8 cellular contexts compared by ENCODE assay signal in genomic region chr10:112446855-112447691, GRCh38. TPM values are rescaled to one million over a fixed set of nuclear protein-coding genes. Genes with fewer than 3 reads are reported as not detected.
DNase-seq lines count a peak whose midpoint lies in the region; ATAC-seq lines count a peak whose summit lies in the region.

VTI1A (plus strand) TSS chr10:112447215; CDS start chr10:112447374, 159 bp downstream.
ZDHHC6 (minus strand) TSS chr10:112446914; CDS start chr10:112445436, 1,478 bp downstream.

- no peaks in the 10 kb centered on the region for H3K9me3 Mint-ChIP-seq in CD4-positive, alpha-beta memory T cell
- no peaks in the 10 kb centered on the region for H3K9me3 Mint-ChIP-seq in memory B cell

- no peaks in the 10 kb centered on the region for H3K27me3 ChIP-seq in CD4-positive, alpha-beta memory T cell (ENCODE audit: insufficient read depth, low read length)
- H3K27me3 ChIP-seq in effector memory CD4-positive, alpha-beta T cell (replicated peaks; ENCODE audit: control insufficient read depth, insufficient read depth, low read length, poor library complexity, severe bottlenecking) = no peaks in the 10 kb centered on the region

- intact Hi-C loops in CD4-positive, alpha-beta memory T cell (cut with micrococcal nuclease) = loop anchor here (1.0 to 5.0 kb wide), 2 partner anchors 70 to 264 kb away; partner anchors contain the start of gene GPAM

- H3K27ac ChIP-seq in CD4-positive, alpha-beta memory T cell (ENCODE audit: low read depth, low read length) = peak within 1 kb of the TSS; percentile 86
- peak within 1 kb of the TSS; percentile 91 for H3K27ac ChIP-seq in effector memory CD4-positive, alpha-beta T cell (ENCODE audit: insufficient read depth, low read length, poor library complexity, severe bottlenecking)

- H3K27ac Mint-ChIP-seq in CD4-positive, alpha-beta memory T cell = peak within 1 kb of the TSS; percentile 81 to 99 (median 97)
- H3K27ac Mint-ChIP-seq in memory B cell = peak within 1 kb of the TSS; percentile 98

- H3K9me3 ChIP-seq in CD4-positive, alpha-beta memory T cell (ENCODE audit: control insufficient read depth in 1 of 2, low read length in 2 of 2) = no peaks in the 10 kb centered on the region
- H3K9me3 ChIP-seq in effector memory CD4-positive, alpha-beta T cell (ENCODE audit: control insufficient read depth, low read length) = no peaks in the 10 kb centered on the region

- peaks cover 25 to 55% of the 10 kb centered on the region in 2 donors for H3K36me3 Mint-ChIP-seq in CD4-positive, alpha-beta memory T cell
- H3K36me3 Mint-ChIP-seq in memory B cell = peaks cover 5% of the 10 kb centered on the region

- POLR2A ChIA-PET in CD4-positive, alpha-beta memory T cell (lab: Charles Lee; ENCODE audit: partially characterized antibody) = interaction anchor here (0.8 to 2.6 kb wide), 17 partner anchors 10 to 1234 kb away, joined by 3 to 33 read pairs (median 3); partner anchors contain the start of genes ACSL5 and GPAM

- peak within 1 kb of the TSS; percentile 90 to 100 (median 94) for H3K4me3 Mint-ChIP-seq in CD4-positive, alpha-beta memory T cell
- H3K4me3 Mint-ChIP-seq in memory B cell = peak within 1 kb of the TSS; percentile 97

- DNase-seq in CD4-positive, alpha-beta memory T cell = peak; percentile 84 to 87 (median 86)
- DNase-seq in NCI-H82 treated with DMSO at 0.1 percent for 48 hours (lab: John Stamatoyannopoulos, UW; ENCODE audit: unreplicated experiment) (peak; percentile 28), memory B cell (ENCODE audit: low spot score in 2 of 2) (peak; percentile 83 to 86)
- DNase-seq in activated CD8-positive, alpha-beta memory T cell treated with anti-CD3 and anti-CD28 coated beads for 24 hours = peak; percentile 94
- peak; percentile 65 to 78 (median 70) for DNase-seq in effector memory CD4-positive, alpha-beta T cell
- DNase-seq in stimulated activated CD8-positive, alpha-beta memory T cell treated with anti-CD3 and anti-CD28 coated beads, Interleukin-12 subunit alpha, Interleukin-12 subunit beta, amount 100 ng/mL, for 4 hours (ENCODE audit: low read depth) = peak; percentile 69

- peak; percentile 96 for ATAC-seq in GM19372 (IDR thresholded peaks at IDR 0.05; ENCODE audit: low read depth, unreplicated experiment)
- peak; percentile 85 for ATAC-seq in HG03558 (IDR thresholded peaks at IDR 0.05; ENCODE audit: extremely low read depth, unreplicated experiment)
- ATAC-seq in memory B cell (ENCODE audit: low read depth) = peak; percentile 92

- CTCF ChIA-PET in CD4-positive, alpha-beta memory T cell (lab: Charles Lee; ENCODE audit: partially characterized antibody) = interaction anchor here (1.2 to 1.8 kb wide), 2 partner anchors 12 to 71 kb away, joined by 3 to 9 read pairs; no protein-coding TSS in a partner anchor

- H3K27me3 Mint-ChIP-seq in CD4-positive, alpha-beta memory T cell = no peaks in the 10 kb centered on the region
- no peaks in the 10 kb centered on the region for H3K27me3 Mint-ChIP-seq in memory B cell

- peaks cover 21% of the 10 kb centered on the region for H3K36me3 ChIP-seq in CD4-positive, alpha-beta memory T cell (ENCODE audit: insufficient read depth, low read length)
- peaks cover 7% of the 10 kb centered on the region for H3K36me3 ChIP-seq in effector memory CD4-positive, alpha-beta T cell (ENCODE audit: control insufficient read depth, insufficient read depth, low read length)

- H3K4me1 ChIP-seq in CD4-positive, alpha-beta memory T cell (ENCODE audit: insufficient read depth, low read length) = peaks cover 42% of the 10 kb centered on the region
- peaks cover 15% of the 10 kb centered on the region for H3K4me1 ChIP-seq in effector memory CD4-positive, alpha-beta T cell (ENCODE audit: control insufficient read depth, insufficient read depth, low read length, poor library complexity, severe bottlenecking)

- H3K4me3 ChIP-seq in CD4-positive, alpha-beta memory T cell (ENCODE audit: low read length in 2 of 2) = peak within 1 kb of the TSS; percentile 97 to 99
- H3K4me3 ChIP-seq in effector memory CD4-positive, alpha-beta T cell (ENCODE audit: insufficient read depth, low read depth, low read length, poor library complexity, severe bottlenecking) = peak within 1 kb of the TSS; percentile 100

- H3K4me1 Mint-ChIP-seq in CD4-positive, alpha-beta memory T cell = peaks cover 26 to 64% (median 50%) of the 10 kb centered on the region in 4 donors
- peaks cover 28% of the 10 kb centered on the region for H3K4me1 Mint-ChIP-seq in memory B cell

RNA-seq across cellular contexts. Expression of gene VTI1A, which starts in this region (rescaled TPM):
- 10 to 100 TPM; 47.0 to 48.5 TPM for total RNA-seq in CD4-positive, alpha-beta memory T cell
- 10 to 100 TPM; 24.4 to 33.1 TPM for polyA plus RNA-seq in CD4-positive, alpha-beta memory T cell

RNA-seq across cellular contexts. Expression of gene ZDHHC6, which starts in this region (rescaled TPM):
- total RNA-seq in CD4-positive, alpha-beta memory T cell = 10 to 100 TPM; 60.6 to 61.2 TPM
- polyA plus RNA-seq in CD4-positive, alpha-beta memory T cell = 10 to 100 TPM; 39.3 to 48.0 TPM

Comparison
In these comparisons a context has a peak if more than half of its experiments do, and no peak if none do; other contexts are left out.
1. Peak in every context shown above with its lines: DNase-seq, ATAC-seq, H3K4me3 ChIP-seq and H3K27ac ChIP-seq.
2. DNase-seq: peak in every context shown above with its lines; median percentile 94 in activated CD8-positive, alpha-beta memory T cell treated with anti-CD3 and anti-CD28 coated beads for 24 hours; 86 in CD4-positive, alpha-beta memory T cell; 84 in memory B cell; 70 in effector memory CD4-positive, alpha-beta T cell; 69 in stimulated activated CD8-positive, alpha-beta memory T cell treated with anti-CD3 and anti-CD28 coated beads, Interleukin-12 subunit alpha, Interleukin-12 subunit beta, amount 100 ng/mL, for 4 hours; 28 in NCI-H82 treated with DMSO at 0.1 percent for 48 hours.